26 cellular contexts compared by ENCODE assay signal in the genomic region with DNA sequence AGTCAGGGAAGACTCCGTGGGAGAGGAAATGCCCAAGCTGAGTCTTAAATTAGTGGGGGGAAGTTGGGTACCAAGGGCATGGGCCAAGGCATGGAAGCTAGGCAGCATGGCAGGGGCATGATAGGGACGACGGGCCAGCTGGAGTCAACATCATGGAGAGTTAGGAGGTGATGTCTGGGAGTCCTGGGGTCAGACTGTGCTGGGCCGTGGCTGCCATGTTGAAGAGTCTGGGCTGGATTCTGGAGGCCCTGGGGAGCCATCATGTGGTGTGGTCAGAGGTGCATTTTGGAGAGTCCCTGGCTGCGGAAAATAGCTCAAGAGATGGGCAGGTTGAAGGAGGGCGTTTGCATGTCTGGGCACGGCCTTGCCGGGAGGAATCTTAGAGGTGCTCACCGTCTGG.
"Had no signal": no experiment of that assay in that cellular context is flagged by ENCODE, and none has a peak within 500 bp of the region (broad histone marks: within the 10 kb centered on the region; RNA-seq: fewer than 3 reads in every experiment).

No MANE protein-coding gene starts in this region.

- H3K27me3 ChIP-seq: breast epithelium, tibial nerve had no signal

- ATAC-seq: activated CD4-positive, CD25-positive, alpha-beta regulatory T cell treated with anti-CD3 and anti-CD28 coated beads, Interleukin-2, amount 50 U/mL, for 24 hours; mucosa of descending colon; psoas muscle had no signal

- DNase-seq: activated CD4-positive, alpha-beta memory T cell treated with anti-CD3 and anti-CD28 coated beads for 36 hours; activated CD4-positive, alpha-beta T cell treated with anti-CD3 and anti-CD28 coated beads for 48 hours; activated CD8-positive, alpha-beta memory T cell treated with anti-CD3 and anti-CD28 coated beads, Interleukin-2, amount 50 U/mL, for 4 hours; activated effector memory CD4-positive, alpha-beta T cell treated with anti-CD3 and anti-CD28 coated beads, Interleukin-2, amount 50 U/mL, for 16 hours; activated naive CD4-positive, alpha-beta T cell treated with anti-CD3 and anti-CD28 coated beads for 36 hours; activated T-cell treated with anti-CD3 and anti-CD28 coated beads, Interleukin-2, amount 50 U/mL, for 1 hour; dermis blood vessel endothelial cell; effector CD4-positive, alpha-beta T cell; left ventricle myocardium inferior; mucosa of descending colon; occipital lobe; psoas muscle; stimulated activated CD4-positive, alpha-beta T cell treated with anti-CD3 and anti-CD28 coated beads, Interleukin-1b, Interleukin-23, amount 100 ng/mL, for 48 hours; stimulated activated CD4-positive, alpha-beta T cell treated with anti-CD3 and anti-CD28 coated beads, Interleukin-4, amount 100 ng/mL, for 4 hours; stimulated activated CD8-positive, alpha-beta memory T cell treated with anti-CD3 and anti-CD28 coated beads, Interleukin-4, amount 100 ng/mL, for 48 hours; stimulated activated naive CD4-positive, alpha-beta T cell treated with Interleukin-2 at 50 U/mL for 16 hours had no signal

- H3K27ac Mint-ChIP-seq: activated CD4-positive, alpha-beta memory T cell treated with anti-CD3 and anti-CD28 coated beads for 36 hours; activated naive CD4-positive, alpha-beta T cell treated with anti-CD3 and anti-CD28 coated beads for 36 hours; activated T-helper 1 cell treated with anti-CD3 and anti-CD28 coated beads, Interleukin-12 subunit alpha, Interleukin-12 subunit beta, Interleukin-2, Interleukin-4 antibody, amounts not matched to agents 30 ng/mL and 10 ng/mL and 1 ng/mL, durations not matched to agents 14 hours and 24 hours and 36 hours had no signal

- H3K9ac ChIP-seq: parathyroid adenoma had no signal

- H3K9me3 Mint-ChIP-seq: activated CD4-positive, alpha-beta memory T cell treated with anti-CD3 and anti-CD28 coated beads for 36 hours; activated naive CD4-positive, alpha-beta T cell treated with anti-CD3 and anti-CD28 coated beads for 36 hours; activated T-helper 1 cell treated with anti-CD3 and anti-CD28 coated beads, Interleukin-12 subunit alpha, Interleukin-12 subunit beta, Interleukin-2, Interleukin-4 antibody, amounts not matched to agents 30 ng/mL and 10 ng/mL and 1 ng/mL, durations not matched to agents 14 hours and 24 hours and 36 hours; central memory CD8-positive, alpha-beta T cell had no signal

- H3K4me3 Mint-ChIP-seq: activated CD4-positive, alpha-beta memory T cell treated with anti-CD3 and anti-CD28 coated beads for 36 hours; activated naive CD4-positive, alpha-beta T cell treated with anti-CD3 and anti-CD28 coated beads for 36 hours; activated T-helper 1 cell treated with anti-CD3 and anti-CD28 coated beads, Interleukin-12 subunit alpha, Interleukin-12 subunit beta, Interleukin-2, Interleukin-4 antibody, amounts not matched to agents 30 ng/mL and 10 ng/mL and 1 ng/mL, durations not matched to agents 14 hours and 24 hours and 36 hours; central memory CD8-positive, alpha-beta T cell had no signal

- H3K79me2 ChIP-seq: parathyroid adenoma had no signal

- FAIRE-seq: frontal cortex, islet of Langerhans had no signal

- H2AFZ ChIP-seq: parathyroid adenoma had no signal

- H3K9me3 ChIP-seq: breast epithelium, left ventricle myocardium inferior, mucosa of descending colon, psoas muscle, tibial nerve had no signal

- H3K4me1 Mint-ChIP-seq: central memory CD8-positive, alpha-beta T cell had no signal

- H3K4me2 ChIP-seq: smooth muscle cell had no signal

- H3K27ac ChIP-seq: breast epithelium, left ventricle myocardium inferior, parathyroid adenoma, psoas muscle, tibial nerve had no signal

- H3K27me3 Mint-ChIP-seq: activated CD4-positive, alpha-beta memory T cell treated with anti-CD3 and anti-CD28 coated beads for 36 hours; central memory CD8-positive, alpha-beta T cell had no signal

- H3K36me3 ChIP-seq: breast epithelium, left ventricle myocardium inferior had no signal

- H3K4me3 ChIP-seq: breast epithelium, left ventricle myocardium inferior, lung, mucosa of descending colon, psoas muscle, smooth muscle cell, tibial nerve had no signal

- H3K36me3 Mint-ChIP-seq: activated CD4-positive, alpha-beta memory T cell treated with anti-CD3 and anti-CD28 coated beads for 36 hours had no signal

- H3K4me1 ChIP-seq: breast epithelium, left ventricle myocardium inferior, psoas muscle, tibial nerve had no signal
